1 cellular context compared by ENCODE assay signal in genomic region chr1:145886811-145887210, GRCh38.
TF ChIP-seq lines count a peak whose summit lies in the region.

No MANE protein-coding gene starts in this region.

TF ChIP-seq in endothelial cell of umbilical vein, 7 proteins besides CTCF, POLR2A, EP300 and RAD21:
- TF ChIP-seq MAX (IDR thresholded peaks at IDR 0.05; ENCODE audit: insufficient read depth, insufficient read length), result no peak
- no peak for TF ChIP-seq JUN (IDR thresholded peaks at IDR 0.05; ENCODE audit: borderline replicate concordance, insufficient read depth, insufficient read length, low read depth)
- TF ChIP-seq POLR2AphosphoS5 (IDR thresholded peaks at IDR 0.05; ENCODE audit: insufficient read depth, low read depth, low read length), result no peak
- no peak for TF ChIP-seq MYC (IDR thresholded peaks at IDR 0.05; ENCODE audit: low read depth, low read length)
- TF ChIP-seq EZH2 (IDR thresholded peaks at IDR 0.05; ENCODE audit: borderline replicate concordance, low read depth, low read length, severe bottlenecking), result no peak
- TF ChIP-seq GATA2 (IDR thresholded peaks at IDR 0.05; ENCODE audit: insufficient read depth, insufficient read length, low read depth, low read length), result no peak
